ENCODE assay signal across 2 cellular contexts in genomic region chr11:77413850-77414249, GRCh38.
TF ChIP-seq lines count a peak whose summit lies in the region.

No MANE protein-coding gene starts in this region.

TF ChIP-seq in HepG2, 621 proteins besides CTCF, POLR2A, EP300 and RAD21:
- TF ChIP-seq STAG1 (CRISPR knock-in tag; IDR thresholded peaks at IDR 0.05) (peak; percentile 36), ZNF317 (CRISPR knock-in tag; IDR thresholded peaks at IDR 0.05) (no peak)

TF ChIP-seq in GM12878, 131 proteins besides CTCF, POLR2A, EP300 and RAD21:
- TF ChIP-seq MEF2B (IDR thresholded peaks at IDR 0.05; ENCODE audit: partially characterized antibody, poor library complexity, severe bottlenecking) (no peak), SMC3 (IDR thresholded peaks at IDR 0.05; ENCODE audit: borderline replicate concordance, low read length) (peak; percentile 25; the same call in 1 of the 2 replicates), CEBPB (IDR thresholded peaks at IDR 0.05; ENCODE audit: borderline replicate concordance in 1 of 2, low read depth in 2 of 2, low read length in 2 of 2) (no peak)
TF ChIP-seq in GM12878: peak in this region for 1.
